2 cellular contexts compared by ENCODE assay signal in the genomic region with DNA sequence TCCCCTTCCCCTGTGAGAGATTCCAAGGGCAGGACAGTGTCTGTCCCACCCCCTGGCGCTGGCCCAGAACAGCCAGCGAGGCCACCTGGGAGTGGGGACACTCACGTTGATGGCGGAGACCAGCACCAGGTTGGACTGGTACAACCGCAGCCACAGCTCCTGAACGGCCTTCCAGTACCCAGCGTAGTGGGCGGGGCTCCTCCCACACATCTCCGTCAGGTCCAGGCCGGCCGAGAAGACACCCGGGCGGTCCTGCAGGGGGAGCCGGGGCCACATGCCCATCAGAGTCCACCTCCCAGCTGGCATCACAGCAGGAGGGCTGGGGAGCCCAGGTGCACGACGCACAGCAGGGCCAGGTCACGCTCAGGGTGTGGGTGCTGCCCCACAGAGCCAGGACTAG.
TF ChIP-seq lines count a peak whose summit lies in the region.

No MANE protein-coding gene starts in this region.

TF ChIP-seq in IMR-90, 13 proteins besides CTCF, POLR2A, EP300 and RAD21:
- TF ChIP-seq RFX5 (IDR thresholded peaks at IDR 0.05; ENCODE audit: low read depth, low read length), result no peak
- TF ChIP-seq BHLHE40 (IDR thresholded peaks at IDR 0.05; ENCODE audit: low read depth, low read length), result no peak
- TF ChIP-seq MAZ (IDR thresholded peaks at IDR 0.05; ENCODE audit: borderline replicate concordance, low read depth, low read length), result no peak
- no peak for TF ChIP-seq CHD1 (IDR thresholded peaks at IDR 0.05; ENCODE audit: low read depth, low read length)
- no peak for TF ChIP-seq SMC3 (IDR thresholded peaks at IDR 0.05; ENCODE audit: low read depth, low read length)
- TF ChIP-seq, protein P1, sequence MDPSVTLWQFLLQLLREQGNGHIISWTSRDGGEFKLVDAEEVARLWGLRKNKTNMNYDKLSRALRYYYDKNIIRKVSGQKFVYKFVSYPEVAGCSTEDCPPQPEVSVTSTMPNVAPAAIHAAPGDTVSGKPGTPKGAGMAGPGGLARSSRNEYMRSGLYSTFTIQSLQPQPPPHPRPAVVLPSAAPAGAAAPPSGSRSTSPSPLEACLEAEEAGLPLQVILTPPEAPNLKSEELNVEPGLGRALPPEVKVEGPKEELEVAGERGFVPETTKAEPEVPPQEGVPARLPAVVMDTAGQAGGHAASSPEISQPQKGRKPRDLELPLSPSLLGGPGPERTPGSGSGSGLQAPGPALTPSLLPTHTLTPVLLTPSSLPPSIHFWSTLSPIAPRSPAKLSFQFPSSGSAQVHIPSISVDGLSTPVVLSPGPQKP (IDR thresholded peaks at IDR 0.05; ENCODE audit: borderline replicate concordance, low read depth, low read length), result no peak
- TF ChIP-seq RCOR1 (IDR thresholded peaks at IDR 0.05; ENCODE audit: insufficient replicate concordance, low read length), result no peak

TF ChIP-seq in H1, 55 proteins besides CTCF, POLR2A, EP300 and RAD21:
- TF ChIP-seq, protein P2, sequence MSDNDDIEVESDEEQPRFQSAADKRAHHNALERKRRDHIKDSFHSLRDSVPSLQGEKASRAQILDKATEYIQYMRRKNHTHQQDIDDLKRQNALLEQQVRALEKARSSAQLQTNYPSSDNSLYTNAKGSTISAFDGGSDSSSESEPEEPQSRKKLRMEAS (IDR thresholded peaks at IDR 0.05), result 0 out of 2 replicates have a peak, but pooled peaks have one; percentile 19
- no peak for TF ChIP-seq CREB1 (IDR thresholded peaks at IDR 0.05)
